Comparison of ENCODE assay signal across 1 cellular context in the genomic region with DNA sequence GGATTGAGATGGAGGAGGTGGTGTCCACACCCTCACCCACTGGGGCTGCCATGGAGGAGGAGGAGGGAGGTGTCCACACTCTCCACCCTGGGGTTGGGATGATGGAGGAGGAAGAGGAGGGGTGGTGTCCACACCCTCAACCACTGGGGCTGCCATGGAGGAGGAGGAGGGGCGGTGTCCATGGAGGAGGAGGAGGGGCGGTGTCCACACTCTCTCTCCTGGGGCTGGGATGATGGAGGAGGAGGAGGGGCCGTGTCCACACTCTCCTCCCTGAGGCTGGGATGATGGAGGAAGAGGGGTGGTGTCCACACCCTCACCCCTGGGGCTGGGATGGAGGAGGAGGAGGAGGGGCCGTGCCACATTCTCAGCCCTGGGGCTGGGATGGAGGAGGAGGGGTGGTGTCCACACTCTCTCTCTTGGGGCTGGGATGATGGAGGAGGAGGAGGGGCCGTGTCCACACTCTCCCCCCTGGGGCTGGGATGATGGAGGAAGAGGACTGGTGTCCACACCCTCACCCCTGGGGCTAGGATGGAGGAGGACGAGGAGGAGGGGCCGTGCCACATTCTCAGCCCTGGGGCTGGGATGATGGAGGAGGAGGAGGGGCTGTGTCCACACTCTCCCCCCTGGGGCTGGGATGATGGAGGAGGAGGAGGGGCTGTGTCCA.
TF ChIP-seq lines count a peak whose summit lies in the region.

No MANE protein-coding gene starts in this region.

TF ChIP-seq in H1, 55 proteins besides CTCF, POLR2A, EP300 and RAD21:
- TF ChIP-seq GABPA (IDR thresholded peaks at IDR 0.05; ENCODE audit: borderline replicate concordance, insufficient read depth, low read length): no peak
- TF ChIP-seq KDM4A (IDR thresholded peaks at IDR 0.05; ENCODE audit: low read depth, low read length, severe bottlenecking): no peak
- TF ChIP-seq CTBP2 (IDR thresholded peaks at IDR 0.05; ENCODE audit: borderline replicate concordance, insufficient read depth, insufficient read length, low read length): no peak
- no peak for TF ChIP-seq CBX5 (IDR thresholded peaks at IDR 0.05; ENCODE audit: low read depth, low read length)
- TF ChIP-seq TAF7 (optimal IDR thresholded peaks at IDR 0.05; ENCODE audit: borderline replicate concordance, low read depth, low read length): no peak
- TF ChIP-seq, protein P1, sequence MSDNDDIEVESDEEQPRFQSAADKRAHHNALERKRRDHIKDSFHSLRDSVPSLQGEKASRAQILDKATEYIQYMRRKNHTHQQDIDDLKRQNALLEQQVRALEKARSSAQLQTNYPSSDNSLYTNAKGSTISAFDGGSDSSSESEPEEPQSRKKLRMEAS (IDR thresholded peaks at IDR 0.05): no peak
- no peak for TF ChIP-seq CHD1 (IDR thresholded peaks at IDR 0.05; ENCODE audit: low read depth, low read length)
- TF ChIP-seq, protein P2, sequence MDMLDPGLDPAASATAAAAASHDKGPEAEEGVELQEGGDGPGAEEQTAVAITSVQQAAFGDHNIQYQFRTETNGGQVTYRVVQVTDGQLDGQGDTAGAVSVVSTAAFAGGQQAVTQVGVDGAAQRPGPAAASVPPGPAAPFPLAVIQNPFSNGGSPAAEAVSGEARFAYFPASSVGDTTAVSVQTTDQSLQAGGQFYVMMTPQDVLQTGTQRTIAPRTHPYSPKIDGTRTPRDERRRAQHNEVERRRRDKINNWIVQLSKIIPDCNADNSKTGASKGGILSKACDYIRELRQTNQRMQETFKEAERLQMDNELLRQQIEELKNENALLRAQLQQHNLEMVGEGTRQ (IDR thresholded peaks at IDR 0.05; ENCODE audit: low read length): no peak
- no peak for TF ChIP-seq KDM1A (IDR thresholded peaks at IDR 0.05; ENCODE audit: borderline replicate concordance, low read length)
